Comparison of ENCODE assay signal across 10 cellular contexts in genomic region chr5:14900661-14901461, GRCh38. TPM values are rescaled to one million over a fixed set of nuclear protein-coding genes. Genes with fewer than 3 reads are reported as not detected.
DNase-seq lines count a peak whose midpoint lies in the region; TF ChIP-seq lines count a peak whose summit lies in the region.
"Had no signal": no experiment of that assay in that cellular context is flagged by ENCODE, and none has a peak within 500 bp of the region (broad histone marks: within the 10 kb centered on the region; RNA-seq: fewer than 3 reads in every experiment).

No MANE protein-coding gene starts in this region.

- H3K4me3 Mint-ChIP-seq in T-helper 2 cell treated with Interferon-gamma antibody and Interleukin-4, amounts not matched to agents 5 μg/mL and 100 μg/mL, for 36 hours, result no peak overlapping the region
- H3K4me3 Mint-ChIP-seq in activated T-cell treated with anti-CD3 and anti-CD28 coated beads, Interleukin-2, amount 50 U/mL, for 24 hours, result no peak overlapping the region
- H3K4me3 Mint-ChIP-seq: activated T-helper 1 cell treated with anti-CD3 and anti-CD28 coated beads, Interleukin-12 subunit alpha, Interleukin-12 subunit beta, Interleukin-2, Interleukin-4 antibody, amounts not matched to agents 30 ng/mL and 10 ng/mL and 1 ng/mL, durations not matched to agents 14 hours and 24 hours and 36 hours had no signal

- H3K27me3 ChIP-seq in GM23248 (replicated peaks; ENCODE audit: insufficient read depth) (no peaks in the 10 kb centered on the region), spleen (replicated peaks in 1 of 7) (no peaks in the 10 kb centered on the region), colonic mucosa (no peaks in the 10 kb centered on the region), neuronal stem cell (ENCODE audit: control insufficient read depth in 3 of 3, insufficient read depth in 3 of 3, low read depth in 1 of 3, low read length in 3 of 3) (no peaks in the 10 kb centered on the region)

- peak overlapping the region; percentile 84 for H3K27ac ChIP-seq in GM23248
- peak overlapping the region in 6 of 8 donors; percentile 16 to 63 (median 38) for H3K27ac ChIP-seq in spleen
- H3K27ac ChIP-seq in colonic mucosa, result no peak overlapping the region
- no peak overlapping the region for H3K27ac ChIP-seq in neuronal stem cell (replicated peaks; ENCODE audit: low read length)

- H3K9me3 ChIP-seq in GM23248 (ENCODE audit: low read depth), result no peaks in the 10 kb centered on the region
- no peaks in the 10 kb centered on the region for H3K9me3 ChIP-seq in spleen
- H3K9me3 ChIP-seq in colonic mucosa, result no peaks in the 10 kb centered on the region
- peaks cover 0 to 2% of the 10 kb centered on the region in 2 donors for H3K9me3 ChIP-seq in neuronal stem cell (replicated peaks in 1 of 2; ENCODE audit: control insufficient read depth in 2 of 2, insufficient read depth in 1 of 2, low read depth in 1 of 2, low read length in 2 of 2)

- H2AFZ ChIP-seq in GM23248, result peak overlapping the region; percentile 73
- H2AFZ ChIP-seq in neuronal stem cell (ENCODE audit: low read length), result no peak overlapping the region

- H3K27me3 Mint-ChIP-seq in T-helper 2 cell treated with Interferon-gamma antibody and Interleukin-4, amounts not matched to agents 5 μg/mL and 100 μg/mL, for 36 hours (ENCODE audit: low read depth), result peaks cover 3% of the 10 kb centered on the region
- no peaks in the 10 kb centered on the region for H3K27me3 Mint-ChIP-seq in activated T-cell treated with anti-CD3 and anti-CD28 coated beads, Interleukin-2, amount 50 U/mL, for 24 hours

- no peaks in the 10 kb centered on the region for H3K36me3 ChIP-seq in GM23248 (ENCODE audit: low read depth)
- H3K36me3 ChIP-seq in spleen, result no peaks in the 10 kb centered on the region
- no peaks in the 10 kb centered on the region for H3K36me3 ChIP-seq in colonic mucosa
- no peaks in the 10 kb centered on the region for H3K36me3 ChIP-seq in neuronal stem cell (replicated peaks in 1 of 2; ENCODE audit: control insufficient read depth in 2 of 2, insufficient read depth in 2 of 2, low read length in 2 of 2)

- no peak overlapping the region for H4K8ac ChIP-seq in neuronal stem cell (ENCODE audit: low read depth, low read length)

- no peak overlapping the region for H2AK5ac ChIP-seq in neuronal stem cell (ENCODE audit: low read depth, low read length)

- 6 to 8% methylated on average over 9 of the region's 9 CpGs for WGBS in GM23248 (ENCODE audit: low coverage in 1 of 2, low lambda C conversion rate in 2 of 2, missing lambda C conversion rate in 2 of 2), 2 experiments
- 63 to 77% (median 71%) methylated on average over 9 of the region's 9 CpGs for WGBS in spleen, 5 donors
- no CpG with 5 or more reads among the region's 9 CpGs for whole genome bisulfite sequencing in neuronal stem cell (ENCODE audit: extremely low coverage in 2 of 2, insufficient read length in 2 of 2, insufficient replicate concordance in 1 of 2), 2 donors

- H3K14ac ChIP-seq in neuronal stem cell (ENCODE audit: low read length), result no peak overlapping the region

- H2BK5ac ChIP-seq in neuronal stem cell (ENCODE audit: low read length), result no peak overlapping the region

- H2BK120ac ChIP-seq in neuronal stem cell (ENCODE audit: low read depth, low read length), result no peak overlapping the region

- H3K23ac ChIP-seq in neuronal stem cell (ENCODE audit: low read depth, low read length, poor library complexity), result no peak overlapping the region

- H3F3A ChIP-seq in GM23248 (ENCODE audit: insufficient read depth), result peaks cover 26% of the 10 kb centered on the region

- no peaks in the 10 kb centered on the region for H3K79me2 ChIP-seq in GM23248 (ENCODE audit: insufficient read depth)

- H3K79me1 ChIP-seq in neuronal stem cell (ENCODE audit: low read depth, low read length), result no peaks in the 10 kb centered on the region

- H3K4me1 ChIP-seq in GM23248 (ENCODE audit: insufficient read depth), result peaks cover 28% of the 10 kb centered on the region
- peaks cover 0 to 7% (median 0%) of the 10 kb centered on the region in 6 donors for H3K4me1 ChIP-seq in spleen
- no peaks in the 10 kb centered on the region for H3K4me1 ChIP-seq in colonic mucosa
- H3K4me1 ChIP-seq in neuronal stem cell (ENCODE audit: control insufficient read depth in 2 of 2, insufficient read depth in 1 of 2, low read depth in 1 of 2, low read length in 2 of 2), result no peaks in the 10 kb centered on the region

- in situ Hi-C loops in GM23248 (cut with MboI), result no loop called here

- no peaks in the 10 kb centered on the region for H3K36me3 Mint-ChIP-seq in T-helper 2 cell treated with Interferon-gamma antibody and Interleukin-4, amounts not matched to agents 5 μg/mL and 100 μg/mL, for 36 hours (ENCODE audit: low read depth)
- no peaks in the 10 kb centered on the region for H3K36me3 Mint-ChIP-seq in activated T-cell treated with anti-CD3 and anti-CD28 coated beads, Interleukin-2, amount 50 U/mL, for 24 hours (ENCODE audit: low read depth)

- peak overlapping the region; percentile 57 for H3K9ac ChIP-seq in GM23248
- H3K9ac ChIP-seq in colonic mucosa (ENCODE audit: low read depth in 2 of 2, low read length in 2 of 2), result no peak overlapping the region
- H3K9ac ChIP-seq in neuronal stem cell (ENCODE audit: low read depth, low read length, poor library complexity), result no peak overlapping the region

- H3K18ac ChIP-seq in neuronal stem cell (ENCODE audit: low read length), result no peak overlapping the region

- no peak overlapping the region for H3K27ac Mint-ChIP-seq in T-helper 2 cell treated with Interferon-gamma antibody and Interleukin-4, amounts not matched to agents 5 μg/mL and 100 μg/mL, for 36 hours
- no peak overlapping the region for H3K27ac Mint-ChIP-seq in activated T-cell treated with anti-CD3 and anti-CD28 coated beads, Interleukin-2, amount 50 U/mL, for 24 hours
- H3K27ac Mint-ChIP-seq: activated T-helper 1 cell treated with anti-CD3 and anti-CD28 coated beads, Interleukin-12 subunit alpha, Interleukin-12 subunit beta, Interleukin-2, Interleukin-4 antibody, amounts not matched to agents 30 ng/mL and 10 ng/mL and 1 ng/mL, durations not matched to agents 14 hours and 24 hours and 36 hours had no signal

- no peak overlapping the region for H3K4ac ChIP-seq in neuronal stem cell (ENCODE audit: low read length)

- H3K9me2 ChIP-seq in GM23248 (ENCODE audit: insufficient read depth), result no peaks in the 10 kb centered on the region

- no peak for TF ChIP-seq CTCF in choroid plexus epithelial cell (conservative IDR thresholded peaks at IDR 0.05; ENCODE audit: low read depth, low read length)
- TF ChIP-seq CTCF in spleen (IDR thresholded peaks at IDR 0.05 in 8 of 11, conservative IDR thresholded peaks at IDR 0.05 in 3 of 11), result no peak
- no peak for TF ChIP-seq CTCF in colonic mucosa (IDR thresholded peaks at IDR 0.05)

- no peak overlapping the region for H2BK12ac ChIP-seq in neuronal stem cell (ENCODE audit: low read length)

- H3K4me2 ChIP-seq in GM23248 (ENCODE audit: unreplicated experiment), result peak overlapping the region; percentile 70
- H3K4me2 ChIP-seq in neuronal stem cell (ENCODE audit: insufficient read depth, low read length, poor library complexity, severe bottlenecking), result no peak overlapping the region

- H4K91ac ChIP-seq in neuronal stem cell (ENCODE audit: low read depth, low read length, poor library complexity), result no peak overlapping the region

- H3K9me3 Mint-ChIP-seq in T-helper 2 cell treated with Interferon-gamma antibody and Interleukin-4, amounts not matched to agents 5 μg/mL and 100 μg/mL, for 36 hours, result no peaks in the 10 kb centered on the region
- H3K9me3 Mint-ChIP-seq in activated T-cell treated with anti-CD3 and anti-CD28 coated beads, Interleukin-2, amount 50 U/mL, for 24 hours, result no peaks in the 10 kb centered on the region
- H3K9me3 Mint-ChIP-seq: activated T-helper 1 cell treated with anti-CD3 and anti-CD28 coated beads, Interleukin-12 subunit alpha, Interleukin-12 subunit beta, Interleukin-2, Interleukin-4 antibody, amounts not matched to agents 30 ng/mL and 10 ng/mL and 1 ng/mL, durations not matched to agents 14 hours and 24 hours and 36 hours had no signal

- peak overlapping the region; percentile 29; the same call in 1 of the 2 replicates for H3K4me3 ChIP-seq in GM23248
- no peak overlapping the region for H3K4me3 ChIP-seq in choroid plexus epithelial cell (ENCODE audit: low read depth, low read length)
- no peak overlapping the region for H3K4me3 ChIP-seq in spleen
- H3K4me3 ChIP-seq in colonic mucosa, result no peak overlapping the region
- H3K4me3 ChIP-seq in neuronal stem cell (ENCODE audit: low read length in 2 of 2), result no peak overlapping the region

- intact Hi-C loops in spleen (cut with DNase I; ENCODE audit: low total_unique reads), result no loop called here
- intact Hi-C loops in colonic mucosa (cut with DNase I), result no loop called here

- no peak for TF ChIP-seq POLR2A in spleen (IDR thresholded peaks at IDR 0.05)

- no peaks in the 10 kb centered on the region for H3K4me1 Mint-ChIP-seq in T-helper 2 cell treated with Interferon-gamma antibody and Interleukin-4, amounts not matched to agents 5 μg/mL and 100 μg/mL, for 36 hours (ENCODE audit: low read depth)
- no peaks in the 10 kb centered on the region for H3K4me1 Mint-ChIP-seq in activated T-cell treated with anti-CD3 and anti-CD28 coated beads, Interleukin-2, amount 50 U/mL, for 24 hours (ENCODE audit: low read depth)

- DNase-seq in GM23248, result peak; percentile 83
- DNase-seq in choroid plexus epithelial cell (ENCODE audit: low read depth), result peak; percentile 71
- peak; percentile 17 for DNase-seq in left kidney (ENCODE audit: low read depth, low spot score)
- no peak for DNase-seq in spleen
- DNase-seq in T-helper 2 cell treated with Interferon-gamma antibody and Interleukin-4, amounts not matched to agents 5 μg/mL and 100 μg/mL, for 36 hours (ENCODE audit: low spot score), result no peak
- no peak for DNase-seq in colonic mucosa
- no peak for DNase-seq in activated T-cell treated with anti-CD3 and anti-CD28 coated beads, Interleukin-2, amount 50 U/mL, for 24 hours
- DNase-seq in neuronal stem cell (ENCODE audit: low spot score), result no peak
- DNase-seq: effector CD4-positive, alpha-beta T cell had no signal

- H2BK15ac ChIP-seq in neuronal stem cell (ENCODE audit: low read length), result no peak overlapping the region

- no peaks in the 10 kb centered on the region for H4K20me1 ChIP-seq in GM23248 (ENCODE audit: insufficient read depth)

RNA-seq across cellular contexts. Expression of gene ANKH, which starts 29.3 kb away (rescaled TPM):
- 47.6 and 51.5 TPM in 2 replicates for total RNA-seq in GM23248 (2014; rRNA removed; shearing (Covaris generic))
- polyA plus RNA-seq in GM23248 (2016; fragmentation: Nextera tagmentation; extraction: Ambion mirVana), result 42.3 and 45.9 TPM in 2 replicates
- 10 to 100 TPM; 33.5 to 87.3 (median 60.3) TPM for total RNA-seq in spleen
- polyA plus RNA-seq in spleen, result 10 to 100 TPM in 1 of 3 donors, 1 to 10 TPM in 2; 9.0 to 12.1 (median 9.8) TPM
- 100 to 1,000 TPM in 1 of 2 donors, 10 to 100 TPM in 1; 81.8 to 103 TPM for total RNA-seq in colonic mucosa
- 0.56 TPM for polyA plus RNA-seq in neuronal stem cell (2013, experiment 1 of 2)
- polyA plus RNA-seq in neuronal stem cell (2013, experiment 2 of 2), result 0.66 TPM

Comparison
In these comparisons a context has a peak if more than half of its experiments do, and no peak if none do; other contexts are left out.
1. DNase-seq: peak in GM23248 (single experiment), choroid plexus epithelial cell (single experiment) and left kidney (single experiment); none in spleen (single experiment), T-helper 2 cell treated with Interferon-gamma antibody and Interleukin-4, amounts not matched to agents 5 μg/mL and 100 μg/mL, for 36 hours (single experiment), colonic mucosa (single experiment), activated T-cell treated with anti-CD3 and anti-CD28 coated beads, Interleukin-2, amount 50 U/mL, for 24 hours (single experiment) and neuronal stem cell (single experiment).
2. H3K27ac ChIP-seq: peak in GM23248 (single experiment) and spleen (6 of 8); none in colonic mucosa (single experiment) and neuronal stem cell (single experiment).